Comparison of ENCODE assay signal across 12 cellular contexts in the genomic region with DNA sequence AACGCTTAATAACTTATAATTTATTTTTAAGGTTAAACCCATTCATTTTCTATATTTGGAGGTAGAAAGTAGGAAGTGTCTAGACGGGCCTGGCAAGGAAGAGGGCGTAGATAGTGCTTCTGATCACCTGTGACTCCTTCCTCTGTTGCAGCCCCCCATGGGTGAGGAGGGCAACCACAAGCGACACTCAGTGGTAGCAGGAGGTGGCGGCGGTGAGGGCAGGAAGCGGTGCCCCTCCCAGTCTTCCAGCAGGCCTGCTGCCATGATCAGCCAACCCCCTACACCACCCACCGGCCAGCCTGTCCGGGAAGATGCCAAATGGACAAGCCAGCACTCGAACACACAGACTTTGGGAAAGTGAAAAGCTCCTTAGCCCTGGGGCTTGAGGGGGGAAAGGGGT. TPM values are rescaled to one million over a fixed set of nuclear protein-coding genes. Genes with fewer than 3 reads are reported as not detected.
DNase-seq lines count a peak whose midpoint lies in the region; ATAC-seq and TF ChIP-seq lines count a peak whose summit lies in the region.
"Had no signal": no experiment of that assay in that cellular context is flagged by ENCODE, and none has a peak within 500 bp of the region (broad histone marks: within the 10 kb centered on the region; RNA-seq: fewer than 3 reads in every experiment).

No MANE protein-coding gene starts in this region.

- H3K27ac Mint-ChIP-seq in activated CD4-positive, alpha-beta memory T cell treated with anti-CD3 and anti-CD28 coated beads, Interleukin-2, amount 10 ng/mL, durations not matched to agents 7 days and 5 days, result peak overlapping the region; percentile 73
- H3K27ac Mint-ChIP-seq in stimulated activated memory B cell treated with anti-CD40 and anti-IgM and Interleukin-4, amounts not matched to agents 10 μg/mL and 1 μg/mL and 100 μg/mL, for 72 hours, result peak overlapping the region; percentile 58

- no peaks in the 10 kb centered on the region for H3K4me1 ChIP-seq in foreskin keratinocyte

- DNase-seq in activated T-cell treated with anti-CD3 and anti-CD28 coated beads for 1 hour (ENCODE audit: low read depth), result peak; percentile 13
- DNase-seq in activated T-cell treated with anti-CD3 and anti-CD28 coated beads for 4 hours, result no peak
- peak; percentile 53 for DNase-seq in activated CD4-positive, alpha-beta memory T cell treated with anti-CD3 and anti-CD28 coated beads, Interleukin-2, amount 10 ng/mL, durations not matched to agents 7 days and 5 days
- peak; percentile 6 for DNase-seq in effector CD4-positive, alpha-beta T cell
- no peak for DNase-seq in SKM-1 (lab: John Stamatoyannopoulos, UW; ENCODE audit: unreplicated experiment)
- no peak for DNase-seq in foreskin keratinocyte
- DNase-seq: Calu3, SHP77 had no signal

- CTCF ChIA-PET in activated CD4-positive, alpha-beta memory T cell treated with anti-CD3 and anti-CD28 coated beads, Interleukin-2, amount 10 ng/mL, durations not matched to agents 7 days and 5 days (lab: Charles Lee), result interaction anchor here (0.7 kb wide), 1 partner anchor 121 kb away, joined by 3 read pairs; no protein-coding TSS in a partner anchor

- no peak overlapping the region for H3K4me3 Mint-ChIP-seq in activated CD4-positive, alpha-beta memory T cell treated with anti-CD3 and anti-CD28 coated beads, Interleukin-2, amount 10 ng/mL, durations not matched to agents 7 days and 5 days
- no peak overlapping the region for H3K4me3 Mint-ChIP-seq in stimulated activated memory B cell treated with anti-CD40 and anti-IgM and Interleukin-4, amounts not matched to agents 10 μg/mL and 1 μg/mL and 100 μg/mL, for 72 hours
- H3K4me3 Mint-ChIP-seq: brain had no signal

- no peaks in the 10 kb centered on the region for H3K9me3 Mint-ChIP-seq in activated CD4-positive, alpha-beta memory T cell treated with anti-CD3 and anti-CD28 coated beads, Interleukin-2, amount 10 ng/mL, durations not matched to agents 7 days and 5 days
- no peaks in the 10 kb centered on the region for H3K9me3 Mint-ChIP-seq in stimulated activated memory B cell treated with anti-CD40 and anti-IgM and Interleukin-4, amounts not matched to agents 10 μg/mL and 1 μg/mL and 100 μg/mL, for 72 hours
- H3K9me3 Mint-ChIP-seq: brain had no signal

- no peaks in the 10 kb centered on the region for H3K27me3 Mint-ChIP-seq in activated CD4-positive, alpha-beta memory T cell treated with anti-CD3 and anti-CD28 coated beads, Interleukin-2, amount 10 ng/mL, durations not matched to agents 7 days and 5 days
- H3K27me3 Mint-ChIP-seq in stimulated activated memory B cell treated with anti-CD40 and anti-IgM and Interleukin-4, amounts not matched to agents 10 μg/mL and 1 μg/mL and 100 μg/mL, for 72 hours, result no peaks in the 10 kb centered on the region
- H3K27me3 Mint-ChIP-seq: brain had no signal

- TF ChIP-seq CTCF in foreskin keratinocyte (conservative IDR thresholded peaks at IDR 0.05), result no peak

- H3K36me3 Mint-ChIP-seq in activated CD4-positive, alpha-beta memory T cell treated with anti-CD3 and anti-CD28 coated beads, Interleukin-2, amount 10 ng/mL, durations not matched to agents 7 days and 5 days (ENCODE audit: low read depth), result peaks cover 65% of the 10 kb centered on the region
- peaks cover 57% of the 10 kb centered on the region for H3K36me3 Mint-ChIP-seq in stimulated activated memory B cell treated with anti-CD40 and anti-IgM and Interleukin-4, amounts not matched to agents 10 μg/mL and 1 μg/mL and 100 μg/mL, for 72 hours

- POLR2A ChIA-PET in activated CD4-positive, alpha-beta memory T cell treated with anti-CD3 and anti-CD28 coated beads, Interleukin-2, amount 10 ng/mL, durations not matched to agents 7 days and 5 days (lab: Charles Lee), result interaction anchor here (0.8 to 1.0 kb wide), 2 partner anchors 9 to 45 kb away, joined by 3 to 5 read pairs; partner anchors contain the start of gene CNOT8

- H3K27ac ChIP-seq in foreskin keratinocyte, result no peak overlapping the region

- H3K4me1 Mint-ChIP-seq in activated CD4-positive, alpha-beta memory T cell treated with anti-CD3 and anti-CD28 coated beads, Interleukin-2, amount 10 ng/mL, durations not matched to agents 7 days and 5 days, result peaks cover 31% of the 10 kb centered on the region
- peaks cover 24% of the 10 kb centered on the region for H3K4me1 Mint-ChIP-seq in stimulated activated memory B cell treated with anti-CD40 and anti-IgM and Interleukin-4, amounts not matched to agents 10 μg/mL and 1 μg/mL and 100 μg/mL, for 72 hours
- H3K4me1 Mint-ChIP-seq: brain had no signal

- no peak for ATAC-seq in stimulated activated memory B cell treated with anti-CD40 and anti-IgM and Interleukin-4, amounts not matched to agents 10 μg/mL and 1 μg/mL and 100 μg/mL, for 72 hours
- no peak for ATAC-seq in GM18519 (IDR thresholded peaks at IDR 0.05; ENCODE audit: low FRiP score, unreplicated experiment)
- ATAC-seq in foreskin keratinocyte, result no peak
- ATAC-seq: left lobe of liver had no signal

- no peaks in the 10 kb centered on the region for H3K27me3 ChIP-seq in foreskin keratinocyte

RNA-seq across cellular contexts. Expression of gene FAXDC2, which starts 36.7 kb away (rescaled TPM):
- not detected for total RNA-seq in activated CD4-positive, alpha-beta memory T cell treated with anti-CD3 and anti-CD28 coated beads, Interleukin-2, amount 10 ng/mL, durations not matched to agents 7 days and 5 days
- 4.4 and 4.7 TPM in 2 replicates for total RNA-seq in foreskin keratinocyte
- 2.2 and 2.4 TPM in 2 replicates for polyA plus RNA-seq in foreskin keratinocyte
- total RNA-seq: Calu3 had no signal

RNA-seq across cellular contexts. Expression of gene CNOT8, which starts 44.7 kb away (rescaled TPM):
- total RNA-seq in activated CD4-positive, alpha-beta memory T cell treated with anti-CD3 and anti-CD28 coated beads, Interleukin-2, amount 10 ng/mL, durations not matched to agents 7 days and 5 days, result 10 to 100 TPM; 86.2 to 94.5 TPM
- 32.4 and 34.2 TPM in 2 replicates for total RNA-seq in foreskin keratinocyte
- polyA plus RNA-seq in foreskin keratinocyte, result 19.5 and 22.2 TPM in 2 replicates

RNA-seq across cellular contexts. Expression of gene LARP1, which starts 58.6 kb away (rescaled TPM):
- 100 to 1,000 TPM; 174 to 177 TPM for total RNA-seq in activated CD4-positive, alpha-beta memory T cell treated with anti-CD3 and anti-CD28 coated beads, Interleukin-2, amount 10 ng/mL, durations not matched to agents 7 days and 5 days
- total RNA-seq in foreskin keratinocyte, result 129 and 149 TPM in 2 replicates
- 27.7 and 35.9 TPM in 2 replicates for polyA plus RNA-seq in foreskin keratinocyte

Comparison
In these comparisons a context has a peak if more than half of its experiments do, and no peak if none do; other contexts are left out.
1. DNase-seq: peak in activated T-cell treated with anti-CD3 and anti-CD28 coated beads for 1 hour (single experiment), activated CD4-positive, alpha-beta memory T cell treated with anti-CD3 and anti-CD28 coated beads, Interleukin-2, amount 10 ng/mL, durations not matched to agents 7 days and 5 days (single experiment) and effector CD4-positive, alpha-beta T cell (single experiment); none in activated T-cell treated with anti-CD3 and anti-CD28 coated beads for 4 hours (single experiment), SKM-1 (single experiment) and foreskin keratinocyte (0 of 2).